In genomic region chr1:85093644-85094043, GRCh38 we compare ENCODE assay signal across 22 cellular contexts. TPM values are rescaled to one million over a fixed set of nuclear protein-coding genes. Genes with fewer than 3 reads are reported as not detected.
DNase-seq lines count a peak whose midpoint lies in the region; ATAC-seq and TF ChIP-seq lines count a peak whose summit lies in the region.
"Had no signal": no experiment of that assay in that cellular context is flagged by ENCODE, and none has a peak within 500 bp of the region (broad histone marks: within the 10 kb centered on the region; RNA-seq: fewer than 3 reads in every experiment).

No MANE protein-coding gene starts in this region.

- H3K79me2 ChIP-seq in HCT116 (ENCODE audit: insufficient read depth, low read length), result no peaks in the 10 kb centered on the region

- BruUV-seq in HCT116 (replicated peaks; lab: Mats Ljungman, UMichigan), result no TSS peak

- no peak overlapping the region for H3K9ac ChIP-seq in HCT116 (ENCODE audit: low read length)
- H3K9ac ChIP-seq: BLaER1 treated with 17β-estradiol and CSF1 and Interleukin-3, amounts not matched to agents 10 nM and 100 nM; SK-N-SH had no signal

- no peak overlapping the region for H3K4me2 ChIP-seq in HCT116 (ENCODE audit: low read length)
- H3K4me2 ChIP-seq: BLaER1 treated with 17β-estradiol and CSF1 and Interleukin-3, amounts not matched to agents 10 nM and 100 nM; SK-N-SH had no signal

- CTCF ChIA-PET in HCT116 (lab: Charles Lee), result no interaction called here

- no peak for ATAC-seq in HCT116
- peak; percentile 98 for ATAC-seq in mucosa of descending colon
- ATAC-seq in body of pancreas, result no peak

- intact Hi-C loops in HCT116 (cut with micrococcal nuclease), result no loop called here
- intact Hi-C loops in mucosa of descending colon (cut with DNase I, micrococcal nuclease), result no loop called here
- intact Hi-C loops in body of pancreas (cut with DNase I), result no loop called here

- TF ChIP-seq POLR2A in HCT116 (IDR thresholded peaks at IDR 0.05; ENCODE audit: borderline replicate concordance, extremely low read depth, insufficient read depth, insufficient read length), result no peak
- no peak for TF ChIP-seq POLR2A in body of pancreas (IDR thresholded peaks at IDR 0.05)

- no peaks in the 10 kb centered on the region; a peak in 1 of 4 replicates for H3K36me3 ChIP-seq in HCT116 (ENCODE audit: control insufficient read depth in 1 of 2, insufficient read depth in 2 of 2, low read length in 2 of 2)
- no peaks in the 10 kb centered on the region for H3K36me3 ChIP-seq in mucosa of descending colon (ENCODE audit: low read depth)
- H3K36me3 ChIP-seq in body of pancreas (replicated peaks in 1 of 2; ENCODE audit: insufficient read depth in 1 of 2, low read depth in 2 of 2), result no peaks in the 10 kb centered on the region
- H3K36me3 ChIP-seq: BLaER1 treated with 17β-estradiol and CSF1 and Interleukin-3, amounts not matched to agents 10 nM and 100 nM had no signal

- RAD21 ChIA-PET in HCT116 (lab: Charles Lee; ENCODE audit: low non-redundant PET in 1 of 2, low total read pairs in 2 of 2, uncharacterized antibody in 2 of 2, unreplicated experiment in 2 of 2), result no interaction called here

- no peaks in the 10 kb centered on the region for H4K20me1 ChIP-seq in HCT116 (ENCODE audit: insufficient read depth)
- H4K20me1 ChIP-seq: BLaER1 treated with 17β-estradiol and CSF1 and Interleukin-3, amounts not matched to agents 10 nM and 100 nM had no signal

- H3K4me1 ChIP-seq in HCT116 (ENCODE audit: control insufficient read depth in 1 of 2, insufficient read depth in 2 of 2, low read length in 2 of 2), result peaks cover 0 to 11% of the 10 kb centered on the region in 2 experiments; a peak in 1 of 4 replicates
- no peaks in the 10 kb centered on the region for H3K4me1 ChIP-seq in mucosa of descending colon (ENCODE audit: low read depth)
- peaks cover 9% of the 10 kb centered on the region for H3K4me1 ChIP-seq in body of pancreas
- H3K4me1 ChIP-seq: Caco-2 had no signal

- no peak for TF ChIP-seq RAD21 in HCT116 (IDR thresholded peaks at IDR 0.05; ENCODE audit: low read depth)

- H2AFZ ChIP-seq in HCT116 (ENCODE audit: low read depth, low read length, poor library complexity, severe bottlenecking), result no peak overlapping the region

- no peaks in the 10 kb centered on the region for H3K9me2 ChIP-seq in HCT116 (ENCODE audit: insufficient read depth)
- H3K9me2 ChIP-seq: SK-N-SH had no signal

- WGBS in body of pancreas, 2 donors, result 78 to 93% methylated on average over 2 of the region's 2 CpGs

- TF ChIP-seq CTCF in HCT116 (IDR thresholded peaks at IDR 0.05 in 2 of 3, conservative IDR thresholded peaks at IDR 0.05 in 1 of 3; ENCODE audit: borderline replicate concordance in 1 of 3, insufficient read depth in 1 of 3, low read depth in 2 of 3, low read length in 2 of 3) (no peak), epithelial cell of esophagus (IDR thresholded peaks at IDR 0.05; ENCODE audit: insufficient read depth, low read depth, low read length, missing control alignments) (no peak), mucosa of descending colon (IDR thresholded peaks at IDR 0.05) (no peak), body of pancreas (IDR thresholded peaks at IDR 0.05) (no peak)

- H3K27me3 ChIP-seq in HCT116 (ENCODE audit: insufficient read depth, low read length) (no peaks in the 10 kb centered on the region), body of pancreas (no peaks in the 10 kb centered on the region)

- no peak overlapping the region for H3K4me3 ChIP-seq in HCT116 (replicated peaks in 1 of 2; ENCODE audit: low read depth in 1 of 2, low read length in 2 of 2)
- H3K4me3 ChIP-seq in epithelial cell of esophagus (ENCODE audit: low read length), result no peak overlapping the region
- H3K4me3 ChIP-seq in mucosa of descending colon, result no peak overlapping the region
- no peak overlapping the region for H3K4me3 ChIP-seq in body of pancreas
- H3K4me3 ChIP-seq: BLaER1 treated with 17β-estradiol and CSF1 and Interleukin-3, amounts not matched to agents 10 nM and 100 nM had no signal

- DNase-seq in NCI-H748 (lab: John Stamatoyannopoulos, UW; ENCODE audit: unreplicated experiment), result peak; percentile 30
- DNase-seq in NCI-H748 treated with DMSO at 0.1 percent for 48 hours (lab: John Stamatoyannopoulos, UW), result no peak
- no peak for DNase-seq in HCT116 (ENCODE audit: low read depth, low spot score)
- DNase-seq in epithelial cell of esophagus (ENCODE audit: low read depth), result peak; percentile 53
- peak in 2 of 3 donors; percentile 36 to 42 for DNase-seq in mucosa of descending colon
- DNase-seq in body of pancreas, result no peak
- no peak for DNase-seq in NCI-H1092 treated with DMSO at 0.1 percent for 48 hours (lab: John Stamatoyannopoulos, UW)
- DNase-seq in HuH-7.5 (ENCODE audit: low spot score), result no peak
- DNase-seq: Caco-2; CD4-positive, alpha-beta T cell; DMS 273 treated with DMSO at 0.1 percent for 48 hours; DND-41; Karpas-422; NCI-H1105; NCI-H1436 treated with DMSO at 0.1 percent for 48 hours; NCI-H187 treated with DMSO at 0.1 percent for 48 hours; NCI-H446 treated with DMSO at 0.1 percent for 48 hours; NCI-H526; SK-N-SH; SW 1271 had no signal

- H3K9me3 ChIP-seq in HCT116 (ENCODE audit: control insufficient read depth in 1 of 2, insufficient read depth in 1 of 2, low read depth in 1 of 2, low read length in 2 of 2) (no peaks in the 10 kb centered on the region), mucosa of descending colon (no peaks in the 10 kb centered on the region), body of pancreas (no peaks in the 10 kb centered on the region)
- H3K9me3 ChIP-seq: BLaER1 treated with 17β-estradiol and CSF1 and Interleukin-3, amounts not matched to agents 10 nM and 100 nM; Caco-2; SK-N-SH had no signal

- H3K27ac ChIP-seq in HCT116 (ENCODE audit: low read depth, low read length) (no peak overlapping the region), body of pancreas (no peak overlapping the region)
- H3K27ac ChIP-seq: BLaER1 treated with 17β-estradiol and CSF1 and Interleukin-3, amounts not matched to agents 10 nM and 100 nM had no signal

- POLR2A ChIA-PET in HCT116 (lab: Charles Lee), result no interaction called here

TF ChIP-seq in HCT116, 20 proteins besides CTCF, POLR2A, EP300 and RAD21:
- TF ChIP-seq MAX (IDR thresholded peaks at IDR 0.05) (peak; percentile 37; the same call in 1 of the 2 replicates), ZBTB33 (IDR thresholded peaks at IDR 0.05; ENCODE audit: extremely low read depth, insufficient replicate concordance, low read length) (no peak)

RNA-seq across cellular contexts. Expression of gene MCOLN3, which starts 45.3 kb away (rescaled TPM):
- total RNA-seq in HCT116 (2021; ENCODE audit: unreplicated experiment) (10.7 TPM), mucosa of descending colon (1 to 10 TPM in 2 of 3 donors, under 1 TPM in 1; 0.80 to 2.3 (median 2.2) TPM), body of pancreas (10 to 100 TPM; 15.8 to 17.5 TPM)
- 4.5 and 7.0 TPM in 2 replicates for polyA plus RNA-seq in HCT116 (2012)
- total RNA-seq: HT-29 had no signal
- polyA plus RNA-seq: SK-N-SH had no signal

Comparison
In these comparisons a context has a peak if more than half of its experiments do, and no peak if none do; other contexts are left out.
1. DNase-seq: peak in NCI-H748 (single experiment), epithelial cell of esophagus (single experiment) and mucosa of descending colon (2 of 3); none in NCI-H748 treated with DMSO at 0.1 percent for 48 hours (single experiment), HCT116 (single experiment), body of pancreas (0 of 4), NCI-H1092 treated with DMSO at 0.1 percent for 48 hours (single experiment) and HuH-7.5 (single experiment).